In genomic region chr15:82261566-82262421, GRCh38 we compare ENCODE assay signal across 8 cellular contexts. TPM values are rescaled to one million over a fixed set of nuclear protein-coding genes. Genes with fewer than 3 reads are reported as not detected.
DNase-seq lines count a peak whose midpoint lies in the region; ATAC-seq and TF ChIP-seq lines count a peak whose summit lies in the region.
"Not testable (repeated sequence)": the region's sequence is repeated elsewhere in the genome, so short reads cannot be mapped to it uniquely, and the experiment has no call there.

No MANE protein-coding gene starts in this region.

- peaks cover 18 to 29% of the 10 kb centered on the region in 2 donors for H3K36me3 Mint-ChIP-seq in CD4-positive, alpha-beta memory T cell

- H3K9me3 Mint-ChIP-seq in CD4-positive, alpha-beta memory T cell = not testable (repeated sequence)

- intact Hi-C loops in CD4-positive, alpha-beta memory T cell (cut with micrococcal nuclease) = loop anchor here (1.0 to 10.0 kb wide), 3 partner anchors 37 to 803 kb away; partner anchors contain the start of genes BTBD1 and MEX3B

- H3K27me3 ChIP-seq in CD4-positive, alpha-beta memory T cell (ENCODE audit: insufficient read depth, low read length) = not testable (repeated sequence)

- H3K4me1 ChIP-seq in CD4-positive, alpha-beta memory T cell (ENCODE audit: insufficient read depth, low read length) = peaks cover 22% of the 10 kb centered on the region

- CTCF ChIA-PET in CD4-positive, alpha-beta memory T cell (lab: Charles Lee; ENCODE audit: partially characterized antibody) = interaction anchor here (1.7 kb wide), 1 partner anchor 19 kb away, joined by 7 read pairs; no protein-coding TSS in a partner anchor

- peak; percentile 19 for ATAC-seq in HG03175 (IDR thresholded peaks at IDR 0.05; ENCODE audit: unreplicated experiment)

- H3K4me1 Mint-ChIP-seq in CD4-positive, alpha-beta memory T cell = peaks cover 20 to 40% (median 25%) of the 10 kb centered on the region in 4 donors

- peak overlapping the region; percentile 78 to 97 (median 93) for H3K27ac Mint-ChIP-seq in CD4-positive, alpha-beta memory T cell

- DNase-seq in CD4-positive, alpha-beta memory T cell = peak in 2 of 5 donors; percentile 8 to 41
- DNase-seq in GM20000 (ENCODE audit: low spot score) (peak; percentile 10), NCI-H82 (lab: John Stamatoyannopoulos, UW) (peak; percentile 40), activated T-cell treated with anti-CD3 and anti-CD28 coated beads for 48 hours (ENCODE audit: low read depth) (peak; percentile 41), epithelial cell of esophagus (ENCODE audit: low read depth) (peak; percentile 80), medulla oblongata (ENCODE audit: extremely low spot score) (peak; percentile 24)
- peak; percentile 15 for DNase-seq in stimulated activated CD4-positive, alpha-beta T cell treated with anti-CD3 and anti-CD28 coated beads, Interleukin-4, amount 100 ng/mL, for 4 hours

- not testable (repeated sequence) for TF ChIP-seq CTCF in GM20000 (IDR thresholded peaks at IDR 0.05; ENCODE audit: extremely low read depth, missing control alignments); epithelial cell of esophagus (IDR thresholded peaks at IDR 0.05; ENCODE audit: insufficient read depth, low read depth, low read length, missing control alignments)

- H3K27me3 Mint-ChIP-seq in CD4-positive, alpha-beta memory T cell = not testable (repeated sequence)

- not testable (repeated sequence) for H3K9me3 ChIP-seq in CD4-positive, alpha-beta memory T cell (ENCODE audit: control insufficient read depth in 1 of 2, low read length in 2 of 2)

- POLR2A ChIA-PET in CD4-positive, alpha-beta memory T cell (lab: Charles Lee; ENCODE audit: partially characterized antibody) = interaction anchor here (1.0 to 1.4 kb wide), 5 partner anchors 25 to 965 kb away, joined by 3 to 7 read pairs (median 4); no protein-coding TSS in a partner anchor

- H3K4me3 Mint-ChIP-seq in CD4-positive, alpha-beta memory T cell = peak overlapping the region; percentile 93 to 98 (median 96)

- peak overlapping the region; percentile 77 to 84 for H3K4me3 ChIP-seq in CD4-positive, alpha-beta memory T cell (ENCODE audit: low read length in 2 of 2)
- peak overlapping the region; percentile 74 for H3K4me3 ChIP-seq in epithelial cell of esophagus (ENCODE audit: low read length)

- H3K36me3 ChIP-seq in CD4-positive, alpha-beta memory T cell (ENCODE audit: insufficient read depth, low read length) = not testable (repeated sequence)

- peak overlapping the region; percentile 54 for H3K27ac ChIP-seq in CD4-positive, alpha-beta memory T cell (ENCODE audit: low read depth, low read length)

RNA-seq across cellular contexts. Expression of gene EFL1, which starts 0.7 kb away (rescaled TPM):
- total RNA-seq in CD4-positive, alpha-beta memory T cell = 10 to 100 TPM; 19.9 to 23.1 TPM
- 10 to 100 TPM in 1 of 2 donors, 1 to 10 TPM in 1; 9.3 to 23.8 TPM for polyA plus RNA-seq in CD4-positive, alpha-beta memory T cell

RNA-seq across cellular contexts. Expression of gene SAXO2, which starts 0.8 kb away (rescaled TPM):
- total RNA-seq in CD4-positive, alpha-beta memory T cell = 1 to 10 TPM; 1.7 to 2.7 TPM
- under 1 TPM in 1 of 2 donors, not detected in 1; 0.26 TPM for polyA plus RNA-seq in CD4-positive, alpha-beta memory T cell
